23 cellular contexts compared by ENCODE assay signal in the genomic region with DNA sequence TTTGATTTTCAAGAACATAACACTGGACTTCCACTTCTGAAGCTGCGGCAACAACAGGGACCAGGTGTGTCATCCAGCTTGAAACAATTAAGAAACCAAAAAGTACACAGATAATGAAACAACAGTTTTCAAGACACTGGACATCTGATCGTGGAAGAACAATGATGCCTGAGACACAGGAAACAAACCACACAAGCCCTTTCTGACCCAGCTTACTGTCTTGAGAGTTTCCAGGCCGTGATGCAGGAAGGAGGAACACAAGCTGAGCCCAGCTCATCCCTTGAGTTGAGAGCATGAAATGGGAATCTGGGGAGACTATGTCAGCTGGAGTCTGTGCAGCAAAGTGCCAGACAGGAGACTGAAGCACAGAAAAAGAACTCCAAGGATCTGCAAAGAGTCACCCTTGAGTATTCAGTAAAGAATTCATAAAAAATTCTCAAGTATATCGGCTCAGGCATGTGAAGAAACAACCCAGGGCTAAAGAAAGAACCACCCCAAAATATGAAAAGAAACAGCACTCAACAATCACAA.
"Had no signal": no experiment of that assay in that cellular context is flagged by ENCODE, and none has a peak within 500 bp of the region (broad histone marks: within the 10 kb centered on the region; RNA-seq: fewer than 3 reads in every experiment).

No MANE protein-coding gene starts in this region.

- H3K9me3 ChIP-seq: body of pancreas, colonic mucosa had no signal

- H3K4me3 Mint-ChIP-seq: activated naive CD8-positive, alpha-beta T cell; activated T-cell treated with anti-CD3 and anti-CD28 coated beads, Interleukin-2, amount 50 U/mL, for 72 hours; nephron progenitor cell; T-helper 17 cell had no signal

- H3K36me3 ChIP-seq: colonic mucosa had no signal

- FAIRE-seq: endometrium, keratinocyte had no signal

- H3K4me3 ChIP-seq: body of pancreas, colonic mucosa, esophagus muscularis mucosa had no signal

- H3K4me1 Mint-ChIP-seq: nephron progenitor cell had no signal

- H3K27ac Mint-ChIP-seq: activated naive CD8-positive, alpha-beta T cell; nephron progenitor cell; progenitor cell of endocrine pancreas; T-helper 17 cell had no signal

- DNase-seq: activated CD4-positive, alpha-beta T cell treated with anti-CD3 and anti-CD28 coated beads for 1 hour; activated CD4-positive, alpha-beta T cell treated with anti-CD3 and anti-CD28 coated beads, Interleukin-2, amount 50 U/mL, for 4 hours; activated T-cell treated with anti-CD3 and anti-CD28 coated beads, Interleukin-2, amount 50 U/mL, for 72 hours; amniotic stem cell; body of pancreas; caudate nucleus; colonic mucosa; foreskin fibroblast; hippocampal formation; midbrain; nephron progenitor cell; occipital lobe; stimulated activated CD4-positive, alpha-beta T cell treated with anti-CD3 and anti-CD28 coated beads, Interleukin-12 subunit alpha, Interleukin-12 subunit beta, amount 100 ng/mL, for 4 hours; stimulated activated CD4-positive, alpha-beta T cell treated with anti-CD3 and anti-CD28 coated beads, Interleukin-1b, Interleukin-23, amount 100 ng/mL, for 48 hours; stimulated activated CD8-positive, alpha-beta memory T cell treated with anti-CD3 and anti-CD28 coated beads, Interleukin-4, amount 100 ng/mL, for 48 hours; stimulated activated naive CD4-positive, alpha-beta T cell; T-helper 17 cell; WERI-Rb-1 had no signal

- H3K27ac ChIP-seq: body of pancreas, colonic mucosa, esophagus muscularis mucosa, WERI-Rb-1 had no signal

- H3K4me1 ChIP-seq: body of pancreas, colonic mucosa, esophagus muscularis mucosa had no signal

- H3K27me3 Mint-ChIP-seq: activated naive CD8-positive, alpha-beta T cell; progenitor cell of endocrine pancreas; T-helper 17 cell had no signal

- H3K27me3 ChIP-seq: body of pancreas, colonic mucosa, esophagus muscularis mucosa had no signal
